Comparison of ENCODE assay signal across 8 cellular contexts in the genomic region with DNA sequence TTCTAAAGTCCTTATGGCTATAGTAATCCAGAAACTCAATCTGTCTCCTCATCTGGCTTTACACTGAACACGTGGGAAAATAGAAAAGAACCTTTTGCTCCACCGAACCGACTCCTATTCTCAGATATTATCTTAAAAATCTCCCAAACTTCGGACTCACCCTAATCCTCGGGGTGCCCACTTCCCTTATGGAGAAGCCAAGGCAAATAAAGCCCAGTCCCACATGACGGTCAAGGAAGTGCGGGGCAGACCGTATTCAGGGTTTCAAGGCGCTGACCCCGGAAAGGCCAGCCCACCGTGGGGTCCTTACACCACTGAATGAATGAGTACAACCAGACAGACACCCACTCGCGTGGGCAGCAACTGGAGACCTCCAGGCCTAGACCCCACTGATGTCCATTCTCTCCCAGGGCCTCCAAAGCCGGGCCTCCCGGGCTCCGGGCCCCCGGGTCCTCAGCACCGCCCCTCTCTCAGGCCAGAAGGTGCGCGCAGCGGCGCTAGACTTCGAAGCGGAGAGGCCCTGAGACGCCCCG. TPM values are rescaled to one million over a fixed set of nuclear protein-coding genes. Genes with fewer than 3 reads are reported as not detected.
A peak's percentile ranks its signal among the peaks of the same experiment; 100 is the strongest.
DNase-seq lines count a peak whose midpoint lies in the region; ATAC-seq lines count a peak whose summit lies in the region.

No MANE protein-coding gene starts in this region.

- DNase-seq in DMS79 (lab: John Stamatoyannopoulos, UW), result peak; percentile 52
- no peak for DNase-seq in DMS79 treated with DMSO at 0.1 percent for 48 hours (lab: John Stamatoyannopoulos, UW)
- peak; percentile 91 for DNase-seq in NCI-H2227 (lab: John Stamatoyannopoulos, UW; ENCODE audit: unreplicated experiment)
- no peak for DNase-seq in KG1 (lab: John Stamatoyannopoulos, UW)
- DNase-seq in stimulated activated CD4-positive, alpha-beta T cell treated with anti-CD3 and anti-CD28 coated beads, Interleukin-4, amount 100 ng/mL, for 24 hours, result no peak

- H3K4me1 ChIP-seq in mononuclear cell (ENCODE audit: insufficient read depth, low read length), result peaks cover 35% of the 10 kb centered on the region

- no peaks in the 10 kb centered on the region for H3K27me3 ChIP-seq in mononuclear cell (ENCODE audit: insufficient read depth, low read length)

- peak; percentile 22 for ATAC-seq in HG02623 (IDR thresholded peaks at IDR 0.05; ENCODE audit: unreplicated experiment)

- no peaks in the 10 kb centered on the region for H3K9me3 ChIP-seq in mononuclear cell (ENCODE audit: low read depth, low read length)

- peak overlapping the region; percentile 77 for H3K27ac ChIP-seq in cingulate gyrus (ENCODE audit: low read depth, low read length)

- peak overlapping the region; percentile 95 for H3K4me3 ChIP-seq in mononuclear cell (ENCODE audit: low read length)

RNA-seq across cellular contexts. Expression of a gene that starts 0.5 kb away (rescaled TPM):
- 227 TPM for total RNA-seq in mononuclear cell

RNA-seq across cellular contexts. Expression of a gene that starts 11.5 kb away (rescaled TPM):
- total RNA-seq in mononuclear cell, result 7.5 TPM

RNA-seq across cellular contexts. Expression of a gene that starts 43.9 kb away (rescaled TPM):
- 75.6 TPM for total RNA-seq in mononuclear cell

RNA-seq across cellular contexts. Expression of a gene that starts 58.6 kb away (rescaled TPM):
- total RNA-seq in mononuclear cell, result 55.8 TPM

Comparison
In these comparisons a context has a peak if more than half of its experiments do, and no peak if none do; other contexts are left out.
1. DNase-seq: peak in DMS79 (single experiment) and NCI-H2227 (single experiment); none in DMS79 treated with DMSO at 0.1 percent for 48 hours (single experiment), KG1 (single experiment) and stimulated activated CD4-positive, alpha-beta T cell treated with anti-CD3 and anti-CD28 coated beads, Interleukin-4, amount 100 ng/mL, for 24 hours (single experiment).